ENCODE assay signal across 1 cellular context in genomic region chr17:42422412-42422957, GRCh38.
A peak's percentile ranks its signal among the peaks of the same experiment; 100 is the strongest.
TF ChIP-seq lines count a peak whose summit lies in the region.

No MANE protein-coding gene starts in this region.

TF ChIP-seq in H1, 55 proteins besides CTCF, POLR2A, EP300 and RAD21:
- peak; percentile 18 for TF ChIP-seq EZH2 (IDR thresholded peaks at IDR 0.05; ENCODE audit: low read depth, low read length, severe bottlenecking)
- no peak for TF ChIP-seq E2F6 (IDR thresholded peaks at IDR 0.05)
- TF ChIP-seq TCF12 (IDR thresholded peaks at IDR 0.05; ENCODE audit: low read depth, low read length), result no peak
- TF ChIP-seq RFX5 (IDR thresholded peaks at IDR 0.05; ENCODE audit: borderline replicate concordance, low read depth, low read length), result no peak
- TF ChIP-seq MAX (IDR thresholded peaks at IDR 0.05), result peak; percentile 34; the same call in 1 of the 2 replicates
- TF ChIP-seq CBX5 (IDR thresholded peaks at IDR 0.05; ENCODE audit: low read depth, low read length), result no peak
- peak; percentile 37 for TF ChIP-seq SAP30 (IDR thresholded peaks at IDR 0.05; ENCODE audit: insufficient read depth, insufficient replicate concordance, low read length)
- 0 out of 2 replicates have a peak, but pooled peaks have one; percentile 16 for TF ChIP-seq NRF1 (IDR thresholded peaks at IDR 0.05; ENCODE audit: low read depth, low read length)
- no peak for TF ChIP-seq EGR1 (IDR thresholded peaks at IDR 0.05; ENCODE audit: borderline replicate concordance, low read depth, low read length)
- TF ChIP-seq GTF2F1 (IDR thresholded peaks at IDR 0.05; ENCODE audit: borderline replicate concordance, low read depth, low read length), result no peak
- TF ChIP-seq RNF2 (IDR thresholded peaks at IDR 0.05; ENCODE audit: borderline replicate concordance, low read depth, low read length, missing control alignments, poor library complexity, severe bottlenecking), result no peak
- TF ChIP-seq CTBP2 (IDR thresholded peaks at IDR 0.05; ENCODE audit: borderline replicate concordance, insufficient read depth, insufficient read length, low read length), result no peak
- TF ChIP-seq CHD7 (IDR thresholded peaks at IDR 0.05; ENCODE audit: insufficient replicate concordance, low read length), result no peak
- no peak for TF ChIP-seq SP1 (IDR thresholded peaks at IDR 0.05; ENCODE audit: low read depth, low read length)
- TF ChIP-seq SIRT6 (IDR thresholded peaks at IDR 0.05; ENCODE audit: low read length), result no peak
- no peak; the same call in 1 of the 2 replicates for TF ChIP-seq SUZ12 (IDR thresholded peaks at IDR 0.05; ENCODE audit: low read length)
- TF ChIP-seq ATF2 (IDR thresholded peaks at IDR 0.05; ENCODE audit: low read length), result no peak
- no peak for TF ChIP-seq SP2 (IDR thresholded peaks at IDR 0.05; ENCODE audit: low read length)
- no peak for TF ChIP-seq RBBP5 (IDR thresholded peaks at IDR 0.05; ENCODE audit: borderline replicate concordance, low read depth, low read length)
- TF ChIP-seq HDAC2 (IDR thresholded peaks at IDR 0.05; ENCODE audit: borderline replicate concordance in 1 of 2, low read depth in 2 of 2, low read length in 2 of 2), result peak in 1 of 2 experiments; percentile 73; a peak in 1 of 4 replicates
- no peak for TF ChIP-seq CHD2 (IDR thresholded peaks at IDR 0.05; ENCODE audit: low read length)
- no peak for TF ChIP-seq GABPA (IDR thresholded peaks at IDR 0.05; ENCODE audit: borderline replicate concordance, insufficient read depth, low read length)
- no peak for TF ChIP-seq USF2 (IDR thresholded peaks at IDR 0.05; ENCODE audit: low read length)
